ENCODE assay signal across 8 cellular contexts in genomic region chr20:53827996-53828672, GRCh38.
DNase-seq lines count a peak whose midpoint lies in the region; ATAC-seq lines count a peak whose summit lies in the region.

No MANE protein-coding gene starts in this region.

- no peak overlapping the region for H2AK5ac ChIP-seq in trophoblast cell (ENCODE audit: low read length)

- H2BK5ac ChIP-seq in trophoblast cell (ENCODE audit: low read depth, low read length, poor library complexity): no peak overlapping the region

- no peak overlapping the region for H4K8ac ChIP-seq in trophoblast cell (ENCODE audit: low read depth, low read length)

- H2BK12ac ChIP-seq in trophoblast cell (ENCODE audit: low read length): peak overlapping the region; percentile 54

- H3K23ac ChIP-seq in trophoblast cell (ENCODE audit: low read length): no peak overlapping the region

- no peak overlapping the region for H3K14ac ChIP-seq in trophoblast cell (ENCODE audit: low read length)

- WGBS in trophoblast cell (ENCODE audit: extremely low coverage, insufficient coverage, insufficient read length): no CpG with 5 or more reads among the region's 7 CpGs

- no peak overlapping the region for H3K4ac ChIP-seq in trophoblast cell (ENCODE audit: low read depth, low read length)

- no peak overlapping the region for H3K4me2 ChIP-seq in trophoblast cell (ENCODE audit: low read length)

- peak; percentile 73 for DNase-seq in H4 (ENCODE audit: low spot score)
- DNase-seq in SK-N-MC (ENCODE audit: low read depth, low spot score): no peak
- peak; percentile 99 for DNase-seq in fibroblast of gingiva (ENCODE audit: low read depth)
- DNase-seq in trophoblast cell: peak in 1 of 2 donors; percentile 21
- DNase-seq in NCI-H146 treated with DMSO at 0.1 percent for 48 hours (lab: John Stamatoyannopoulos, UW; ENCODE audit: unreplicated experiment): no peak
- no peak for DNase-seq in SIG-M5 treated with dmso at 0.1 percent for 504 hours (lab: John Stamatoyannopoulos, UW; ENCODE audit: unreplicated experiment)
- DNase-seq in KG1 (lab: John Stamatoyannopoulos, UW): no peak

- H3K36me3 ChIP-seq in SK-N-MC (ENCODE audit: insufficient read depth, low read length) (no peaks in the 10 kb centered on the region), trophoblast cell (ENCODE audit: control insufficient read depth in 1 of 2, insufficient read depth in 2 of 2, low read length in 2 of 2) (no peaks in the 10 kb centered on the region)

- no peak overlapping the region for H2BK120ac ChIP-seq in trophoblast cell (ENCODE audit: insufficient read depth, low read length, poor library complexity)

- H3K9ac ChIP-seq in SK-N-MC (ENCODE audit: insufficient read length) (no peak overlapping the region), trophoblast cell (ENCODE audit: low read length) (no peak overlapping the region)

- peaks cover 2 to 4% of the 10 kb centered on the region in 2 experiments for H3K4me1 ChIP-seq in trophoblast cell (ENCODE audit: control insufficient read depth in 1 of 2, insufficient read depth in 2 of 2, low read length in 2 of 2)

- no peak overlapping the region for H3K18ac ChIP-seq in trophoblast cell (ENCODE audit: low read length)

- no peaks in the 10 kb centered on the region for H3K79me2 ChIP-seq in trophoblast cell (ENCODE audit: control insufficient read depth, insufficient read depth, low read length, poor library complexity)

- H3K27me3 ChIP-seq in trophoblast cell (ENCODE audit: insufficient read depth, low read length): no peaks in the 10 kb centered on the region

- peak overlapping the region; percentile 73 for H3K4me3 ChIP-seq in SK-N-MC
- H3K4me3 ChIP-seq in trophoblast cell (ENCODE audit: low read depth, low read length): no peak overlapping the region

- H2AFZ ChIP-seq in trophoblast cell (ENCODE audit: insufficient read depth, low read length, poor library complexity): no peak overlapping the region

- no peak for ATAC-seq in GM19467 (IDR thresholded peaks at IDR 0.05; ENCODE audit: unreplicated experiment)

- H4K91ac ChIP-seq in trophoblast cell (ENCODE audit: low read depth, low read length): peak overlapping the region; percentile 8

- H3K79me1 ChIP-seq in trophoblast cell (ENCODE audit: low read length): peaks cover 12% of the 10 kb centered on the region

- H3K9me3 ChIP-seq in SK-N-MC (ENCODE audit: low read depth, low read length) (no peaks in the 10 kb centered on the region), trophoblast cell (ENCODE audit: insufficient read depth, low read depth, low read length) (no peaks in the 10 kb centered on the region)

- no peak overlapping the region for H4K12ac ChIP-seq in trophoblast cell (ENCODE audit: low read depth, low read length)

- H3K27ac ChIP-seq in SK-N-MC (peak overlapping the region; percentile 42; the same call in 1 of the 2 replicates), trophoblast cell (ENCODE audit: low read depth, low read length) (peak overlapping the region; percentile 23)

Comparison
In these comparisons a context has a peak if more than half of its experiments do, and no peak if none do; other contexts are left out.
1. DNase-seq: peak in H4 (single experiment) and fibroblast of gingiva (single experiment); none in SK-N-MC (single experiment), NCI-H146 treated with DMSO at 0.1 percent for 48 hours (single experiment), SIG-M5 treated with dmso at 0.1 percent for 504 hours (single experiment) and KG1 (single experiment).